In genomic region chr7:13037216-13037615, GRCh38 we compare ENCODE assay signal across 19 cellular contexts.
DNase-seq lines count a peak whose midpoint lies in the region; ATAC-seq, FAIRE-seq and TF ChIP-seq lines count a peak whose summit lies in the region.
"Had no signal": no experiment of that assay in that cellular context is flagged by ENCODE, and none has a peak within 500 bp of the region (broad histone marks: within the 10 kb centered on the region; RNA-seq: fewer than 3 reads in every experiment).

No MANE protein-coding gene starts in this region.

- TF ChIP-seq EP300 in K562 (IDR thresholded peaks at IDR 0.05; ENCODE audit: low read length), result no peak

- FAIRE-seq in K562 (lab: Jason Lieb, UNC), result no peak
- FAIRE-seq: A549, GM12892, GM18507, HepG2 had no signal

- no peak overlapping the region for H3K27ac ChIP-seq in K562 (ENCODE audit: extremely low read depth, low read depth, low read length)
- H3K27ac ChIP-seq in mesenchymal stem cell (ENCODE audit: low read length, poor library complexity, severe bottlenecking), result no peak overlapping the region
- H3K27ac ChIP-seq: 22Rv1, BLaER1 had no signal

- no TSS peak for BruUV-seq in K562 (replicated peaks; lab: Mats Ljungman, UMichigan)

- no peak for ATAC-seq in K562
- ATAC-seq: A549, GM23338, HepG2 had no signal

- CTCF ChIA-PET in K562 (lab: Yijun Ruan, JAX; ENCODE audit: low intra/inter-chr PET ratio), result no interaction called here

- TF ChIP-seq POLR2A in K562 (conservative IDR thresholded peaks at IDR 0.05), result no peak
- TF ChIP-seq POLR2A in erythroblast (IDR thresholded peaks at IDR 0.05; ENCODE audit: low read length), result no peak

- no peak overlapping the region for H2BK15ac ChIP-seq in mesenchymal stem cell (ENCODE audit: low read depth, poor library complexity, severe bottlenecking)

- H3K14ac ChIP-seq in mesenchymal stem cell (ENCODE audit: low read length in 2 of 2), result no peak overlapping the region

- no peaks in the 10 kb centered on the region for H4K20me1 ChIP-seq in K562 (replicated peaks; ENCODE audit: control insufficient read depth, insufficient read depth, low read length)
- H4K20me1 ChIP-seq: BLaER1 had no signal

- H4K91ac ChIP-seq in mesenchymal stem cell (ENCODE audit: low read length), result no peak overlapping the region

- no peaks in the 10 kb centered on the region for H3K9me3 ChIP-seq in K562 (replicated peaks; ENCODE audit: control insufficient read depth, insufficient read depth, low read depth, low read length)
- no peaks in the 10 kb centered on the region for H3K9me3 ChIP-seq in mesenchymal stem cell (ENCODE audit: control insufficient read depth, low read length)
- H3K9me3 ChIP-seq: A549, BLaER1 had no signal

- no peaks in the 10 kb centered on the region for H3K79me1 ChIP-seq in mesenchymal stem cell (replicated peaks; ENCODE audit: low read length, poor library complexity, severe bottlenecking)

- no peak for TF ChIP-seq CTCF in K562 (IDR thresholded peaks at IDR 0.05 in 2 of 3, conservative IDR thresholded peaks at IDR 0.05 in 1 of 3; ENCODE audit: insufficient read depth in 2 of 3, low read depth in 1 of 3, low read length in 3 of 3)

- DNase-seq in NCI-H82 treated with DMSO at 0.1 percent for 48 hours (lab: John Stamatoyannopoulos, UW; ENCODE audit: unreplicated experiment) (peak; percentile 12), NCI-H82 (lab: John Stamatoyannopoulos, UW) (no peak), K562 (ENCODE audit: extremely low read depth in 1 of 4, low spot score in 3 of 4) (no peak), mesenchymal stem cell (peak; percentile 91), KBM-7 (no peak), erythroblast (lab: John Stamatoyannopoulos, UW) (no peak), activated gamma-delta T cell (lab: John Stamatoyannopoulos, UW) (no peak)
- DNase-seq: CD4-positive, alpha-beta memory T cell; DMS153; DMS79; GDM1; H7 had no signal

- no peaks in the 10 kb centered on the region for H3K36me3 ChIP-seq in K562 (ENCODE audit: control insufficient read depth, insufficient read depth, low read length)
- no peaks in the 10 kb centered on the region for H3K36me3 ChIP-seq in mesenchymal stem cell (ENCODE audit: control insufficient read depth in 1 of 2, insufficient read depth in 2 of 2, low read depth in 1 of 2, low read length in 2 of 2)
- H3K36me3 ChIP-seq: BLaER1 had no signal

- intact Hi-C loops in K562 (cut with micrococcal nuclease), result loop anchor here (10.0 kb wide), 1 partner anchor 352 kb away; the partner anchor contains the start of gene ARL4A

- H3K4me3 ChIP-seq in K562 (no peak overlapping the region), mesenchymal stem cell (ENCODE audit: insufficient read depth in 1 of 2, low read depth in 1 of 2, low read length in 2 of 2) (no peak overlapping the region)
- H3K4me3 ChIP-seq: A549, BLaER1, GM23338 had no signal

- POLR2A ChIA-PET in K562 (lab: Yijun Ruan, JAX), result interaction anchor here (1.3 kb wide), 1 partner anchor 30 kb away, joined by 3 read pairs; no protein-coding TSS in a partner anchor

- H4K8ac ChIP-seq in mesenchymal stem cell (ENCODE audit: low read length), result no peak overlapping the region

- no peak for TF ChIP-seq RAD21 in K562 (CRISPR knock-in tag; conservative IDR thresholded peaks at IDR 0.05 in 1 of 2, IDR thresholded peaks at IDR 0.05 in 1 of 2)

- no peaks in the 10 kb centered on the region for H3K9me1 ChIP-seq in K562 (ENCODE audit: control insufficient read depth, insufficient read depth, low read length)

- WGBS in K562 (ENCODE audit: insufficient coverage, low coverage, missing lambda C conversion rate), result 21% methylated on average over 1 of the region's 1 CpG
- WGBS in mesenchymal stem cell, result no CpG with 5 or more reads among the region's 1 CpG

- in situ Hi-C loops in K562 (cut with MboI) (no loop called here), KBM-7 (cut with MboI; ENCODE audit: low pct_unique_long_range_greater_than_20kb, low sequenced_read_pairs) (no loop called here)

- H3K23ac ChIP-seq in mesenchymal stem cell (ENCODE audit: low read length in 2 of 2), result no peak overlapping the region

- H3K4me1 ChIP-seq in K562 (replicated peaks in 1 of 2; ENCODE audit: control insufficient read depth in 2 of 2, insufficient read depth in 2 of 2, low read length in 2 of 2), result no peaks in the 10 kb centered on the region
- H3K4me1 ChIP-seq in mesenchymal stem cell (ENCODE audit: control insufficient read depth, insufficient read depth, low read depth, low read length), result no peaks in the 10 kb centered on the region
- H3K4me1 ChIP-seq: BLaER1 had no signal

- no peaks in the 10 kb centered on the region for H3K79me2 ChIP-seq in K562 (ENCODE audit: control insufficient read depth, insufficient read depth, low read length)

- H3K9ac ChIP-seq in K562 (ENCODE audit: insufficient read depth in 1 of 2, low read depth in 2 of 2, low read length in 2 of 2) (no peak overlapping the region), mesenchymal stem cell (ENCODE audit: low read length) (no peak overlapping the region)
- H3K9ac ChIP-seq: BLaER1 had no signal

- 0 out of 2 replicates have a peak overlapping the region, but pooled peaks have one; percentile 26 for H2AFZ ChIP-seq in K562 (ENCODE audit: low read depth, low read length)
- no peak overlapping the region for H2AFZ ChIP-seq in mesenchymal stem cell (ENCODE audit: low read depth, low read length)
- H2AFZ ChIP-seq: GM23338 had no signal

- H2BK12ac ChIP-seq in mesenchymal stem cell (ENCODE audit: low read length in 2 of 2), result no peak overlapping the region

- no peak overlapping the region for H2BK120ac ChIP-seq in mesenchymal stem cell (ENCODE audit: low read depth, low read length)

- H3K27me3 ChIP-seq in K562 (ENCODE audit: control insufficient read depth in 2 of 2, insufficient read depth in 2 of 2, low read length in 2 of 2) (no peaks in the 10 kb centered on the region), mesenchymal stem cell (ENCODE audit: control insufficient read depth in 1 of 2, insufficient read depth in 1 of 2, low read length in 2 of 2) (no peaks in the 10 kb centered on the region)
- H3K27me3 ChIP-seq: BLaER1 had no signal

- H3K4ac ChIP-seq in mesenchymal stem cell (ENCODE audit: low read depth in 1 of 2, low read length in 2 of 2), result no peak overlapping the region

- H3K4me2 ChIP-seq in K562 (ENCODE audit: insufficient read depth, low read length) (no peak overlapping the region), mesenchymal stem cell (ENCODE audit: low read length, poor library complexity, severe bottlenecking) (no peak overlapping the region)
- H3K4me2 ChIP-seq: A549, BLaER1, GM23338 had no signal

- no peak overlapping the region for H2AK5ac ChIP-seq in mesenchymal stem cell (ENCODE audit: low read length, severe bottlenecking)

- H2BK5ac ChIP-seq in mesenchymal stem cell (ENCODE audit: low read depth, low read length, poor library complexity, severe bottlenecking), result no peak overlapping the region

- H3K18ac ChIP-seq in mesenchymal stem cell (ENCODE audit: low read depth in 1 of 2, low read length in 2 of 2), result no peak overlapping the region

TF ChIP-seq in K562, 482 proteins besides CTCF, POLR2A, EP300 and RAD21:
- TF ChIP-seq SIN3A (IDR thresholded peaks at IDR 0.05; ENCODE audit: borderline replicate concordance in 2 of 2, control insufficient read depth in 1 of 2, low read depth in 2 of 2, low read length in 2 of 2) (no peak), NFATC3 (IDR thresholded peaks at IDR 0.05) (no peak), ZNF253 (CRISPR knock-in tag; conservative IDR thresholded peaks at IDR 0.05) (no peak), ZNF668 (CRISPR knock-in tag; IDR thresholded peaks at IDR 0.05) (no peak), ZNF282 (CRISPR knock-in tag; IDR thresholded peaks at IDR 0.05) (no peak), RBBP5 (IDR thresholded peaks at IDR 0.05; ENCODE audit: borderline replicate concordance, insufficient read depth, low read length, poor library complexity, severe bottlenecking) (no peak), MLX (CRISPR knock-in tag; conservative IDR thresholded peaks at IDR 0.05) (no peak)

Comparison
In these comparisons a context has a peak if more than half of its experiments do, and no peak if none do; other contexts are left out.
1. DNase-seq: peak in NCI-H82 treated with DMSO at 0.1 percent for 48 hours (single experiment) and mesenchymal stem cell (single experiment); none in NCI-H82 (single experiment), K562 (0 of 4), KBM-7 (single experiment), erythroblast (0 of 2) and activated gamma-delta T cell (single experiment).